9 cellular contexts compared by ENCODE assay signal in genomic region chr2:102065675-102066252, GRCh38.
DNase-seq lines count a peak whose midpoint lies in the region; ATAC-seq, FAIRE-seq and TF ChIP-seq lines count a peak whose summit lies in the region.
"Had no signal": no experiment of that assay in that cellular context is flagged by ENCODE, and none has a peak within 500 bp of the region (broad histone marks: within the 10 kb centered on the region; RNA-seq: fewer than 3 reads in every experiment).

No MANE protein-coding gene starts in this region.

- WGBS in transverse colon (ENCODE audit: low coverage in 1 of 2), 2 donors = 83 to 87% methylated on average over 10 to 11 of the region's 12 CpGs

- CTCF ChIA-PET in T-cell (lab: Charles Lee) = no interaction called here

- H3K4me1 ChIP-seq in astrocyte (ENCODE audit: insufficient read depth, low read length) (peaks cover 43% of the 10 kb centered on the region), left lung (peaks cover 28 to 66% of the 10 kb centered on the region in 2 donors), transverse colon (peaks cover 30 to 68% (median 49%) of the 10 kb centered on the region in 4 donors)

- H4K20me1 ChIP-seq in astrocyte (ENCODE audit: insufficient read depth, low read length) = no peaks in the 10 kb centered on the region

- H3K27me3 Mint-ChIP-seq in astrocyte (ENCODE audit: low read depth, unreplicated experiment) (no peaks in the 10 kb centered on the region), T-cell (peaks cover 0 to 4% of the 10 kb centered on the region in 2 donors)

- no peaks in the 10 kb centered on the region for H3K36me3 Mint-ChIP-seq in astrocyte (ENCODE audit: low read depth, unreplicated experiment)
- H3K36me3 Mint-ChIP-seq in T-cell = no peaks in the 10 kb centered on the region

- H3K4me3 Mint-ChIP-seq in astrocyte (ENCODE audit: unreplicated experiment) = no peak overlapping the region
- H3K4me3 Mint-ChIP-seq in T-cell = no peak overlapping the region

- intact Hi-C loops in left lung (cut with DNase I) (no loop called here), transverse colon (cut with DNase I; ENCODE audit: low total_unique reads) (loop anchor here (2.0 kb wide), 1 partner anchor 39 kb away; no protein-coding TSS in a partner anchor)

- in situ Hi-C loops in transverse colon (cut with MboI; ENCODE audit: low pct_ligation_motif_present in 1 of 4, low pct_unique_long_range_greater_than_20kb in 1 of 4, low sequenced_read_pairs in 3 of 4) = no loop called here

- DNase-seq in LoVo (ENCODE audit: low spot score) = peak; percentile 7
- peak; percentile 90 for DNase-seq in astrocyte (ENCODE audit: low read depth)
- DNase-seq in left lung = peak; percentile 74 to 86
- DNase-seq in transverse colon = no peak
- DNase-seq in T-cell = no peak
- no peak for DNase-seq in activated CD4-positive, alpha-beta T cell treated with anti-CD3 and anti-CD28 coated beads, Interleukin-2, amount 50 U/mL, for 48 hours
- no peak for DNase-seq in OCI-M2 (lab: John Stamatoyannopoulos, UW; ENCODE audit: unreplicated experiment)
- DNase-seq: activated effector memory CD4-positive, alpha-beta T cell treated with anti-CD3 and anti-CD28 coated beads, Interleukin-2, amount 50 U/mL, for 16 hours; SHP77 treated with DMSO at 0.1 percent for 48 hours had no signal

- H3K27me3 ChIP-seq in astrocyte (ENCODE audit: insufficient read depth, low read length) (no peaks in the 10 kb centered on the region), left lung (no peaks in the 10 kb centered on the region), transverse colon (no peaks in the 10 kb centered on the region)

- no peaks in the 10 kb centered on the region for H3K9me3 Mint-ChIP-seq in astrocyte (ENCODE audit: unreplicated experiment)
- peaks cover 0 to 6% (median 0%) of the 10 kb centered on the region in 3 donors for H3K9me3 Mint-ChIP-seq in T-cell

- H3K4me3 ChIP-seq in astrocyte (ENCODE audit: insufficient read depth, low read depth, low read length) = no peak overlapping the region
- no peak overlapping the region for H3K4me3 ChIP-seq in left lung
- H3K4me3 ChIP-seq in transverse colon = no peak overlapping the region

- TF ChIP-seq EP300 in transverse colon (IDR thresholded peaks at IDR 0.05; ENCODE audit: low read depth) = no peak

- H3K27ac Mint-ChIP-seq in astrocyte (ENCODE audit: unreplicated experiment) = peak overlapping the region; percentile 79
- no peak overlapping the region for H3K27ac Mint-ChIP-seq in T-cell

- TF ChIP-seq POLR2A in transverse colon (IDR thresholded peaks at IDR 0.05) = no peak

- H3K4me1 Mint-ChIP-seq in astrocyte (ENCODE audit: low read depth, unreplicated experiment) (peaks cover 50% of the 10 kb centered on the region), T-cell (peaks cover 10 to 18% (median 14%) of the 10 kb centered on the region in 3 donors)

- H3K4me2 ChIP-seq in astrocyte (ENCODE audit: low read length) = peak overlapping the region; percentile 77

- POLR2A ChIA-PET in T-cell (lab: Charles Lee) = no interaction called here

- H3K9me3 ChIP-seq in astrocyte (ENCODE audit: insufficient read depth, low read depth, low read length) (no peaks in the 10 kb centered on the region), left lung (no peaks in the 10 kb centered on the region), transverse colon (no peaks in the 10 kb centered on the region)

- no peak overlapping the region for H2AFZ ChIP-seq in astrocyte (ENCODE audit: low read depth, low read length)

- no peaks in the 10 kb centered on the region for H3K79me2 ChIP-seq in astrocyte (ENCODE audit: insufficient read depth, low read length)

- no peak for TF ChIP-seq CTCF in astrocyte (IDR thresholded peaks at IDR 0.05; ENCODE audit: insufficient read depth, low read depth, low read length)
- no peak for TF ChIP-seq CTCF in left lung (IDR thresholded peaks at IDR 0.05)
- TF ChIP-seq CTCF in transverse colon (IDR thresholded peaks at IDR 0.05) = no peak

- H3K27ac ChIP-seq in astrocyte (ENCODE audit: low read depth, low read length) (peak overlapping the region; percentile 94), left lung (peak overlapping the region; percentile 81 to 90), transverse colon (peak overlapping the region; percentile 88 to 93 (median 91))

- H3K9ac ChIP-seq in astrocyte (ENCODE audit: low read length) = peak overlapping the region; percentile 16

- H3K36me3 ChIP-seq in astrocyte (ENCODE audit: insufficient read depth, low read length) (no peaks in the 10 kb centered on the region), left lung (peaks cover 0 to 13% of the 10 kb centered on the region in 2 donors), transverse colon (no peaks in the 10 kb centered on the region)

- no peak for ATAC-seq in left lung
- ATAC-seq in T-cell (replicated peaks in 1 of 4) = no peak

- no peak for FAIRE-seq in astrocyte (lab: Jason Lieb, UNC)

Comparison
In these comparisons a context has a peak if more than half of its experiments do, and no peak if none do; other contexts are left out.
1. DNase-seq: peak in LoVo (single experiment), astrocyte (single experiment) and left lung (2 of 2); none in transverse colon (single experiment), T-cell (0 of 34), activated CD4-positive, alpha-beta T cell treated with anti-CD3 and anti-CD28 coated beads, Interleukin-2, amount 50 U/mL, for 48 hours (0 of 2) and OCI-M2 (single experiment).
2. Peak in every context shown above with its lines, with median percentiles within 50 percentile points of each other: H3K27ac ChIP-seq.